In the genomic region with DNA sequence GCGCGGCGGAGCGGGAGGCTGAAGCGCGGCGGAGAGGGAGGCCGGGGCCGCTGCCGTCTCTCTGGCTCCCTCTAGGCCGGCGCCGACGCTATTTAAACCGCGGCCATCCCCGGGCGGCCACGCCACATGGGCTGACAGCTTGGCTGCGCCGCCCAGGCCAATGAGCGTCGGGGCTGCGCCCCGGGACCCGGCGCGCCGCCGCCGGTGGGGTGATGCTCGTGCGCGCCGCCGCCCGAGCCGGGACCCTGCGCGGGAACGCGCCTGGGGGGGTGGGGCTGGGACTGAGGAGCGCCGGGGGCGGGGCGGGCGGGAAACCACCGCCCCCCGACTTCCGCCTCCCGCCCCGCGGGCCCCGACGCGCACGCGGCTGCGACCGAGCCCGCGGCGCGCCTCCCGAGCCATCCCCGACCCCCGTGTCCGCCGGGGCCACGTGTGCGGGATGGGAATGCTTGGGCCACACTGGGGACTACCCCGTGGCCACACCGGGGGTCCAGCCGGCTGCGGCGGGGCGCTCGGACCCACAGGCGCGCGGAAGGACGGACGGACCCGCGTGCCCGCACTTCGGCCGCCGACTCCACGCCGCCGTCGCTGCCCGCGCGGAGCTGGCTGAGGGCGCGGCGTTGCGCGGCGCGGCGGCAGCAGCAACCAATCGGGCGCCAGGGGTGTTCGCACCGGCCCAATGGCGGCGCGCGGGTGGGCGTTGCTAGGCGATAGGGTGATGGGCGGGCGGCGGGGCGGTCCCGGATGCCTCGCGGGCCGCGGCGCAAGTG, we compare ENCODE assay signal across 8 cellular contexts.
DNase-seq lines count a peak whose midpoint lies in the region; ATAC-seq lines count a peak whose summit lies in the region.

A gene (minus strand): TSS at position 68 of the 770 bp plus-strand sequence. CDS start 1,791 bp downstream, outside the sequence.

- ATAC-seq in GM19035 (IDR thresholded peaks at IDR 0.05; ENCODE audit: unreplicated experiment) (peak; percentile 70), HG03354 (IDR thresholded peaks at IDR 0.05; ENCODE audit: poor library complexity, severe bottlenecking, unreplicated experiment) (peak; percentile 75)
- peak; percentile 86 for ATAC-seq in activated CD4-positive, CD25-positive, alpha-beta regulatory T cell treated with anti-CD3 and anti-CD28 coated beads, Interleukin-2, amount 50 U/mL, for 24 hours

- DNase-seq in AG20443 (ENCODE audit: low spot score) (peak; percentile 100), NCI-H446 (lab: John Stamatoyannopoulos, UW) (peak; percentile 95 to 99), cerebellar cortex (ENCODE audit: low spot score) (peak; percentile 92), kidney glomerular epithelial cell (lab: John Stamatoyannopoulos, UW) (peak; percentile 86)
- peak; percentile 82 to 93 for DNase-seq in stimulated activated CD4-positive, alpha-beta T cell treated with anti-CD3 and anti-CD28 coated beads, Interleukin-1b, Interleukin-23, amount 100 ng/mL, for 1 hour (ENCODE audit: low read depth in 2 of 2)

Comparison
In these comparisons a context has a peak if more than half of its experiments do, and no peak if none do; other contexts are left out.
1. Peak in every context shown above with its lines: DNase-seq and ATAC-seq.